Comparison of ENCODE assay signal across 19 cellular contexts in the genomic region with DNA sequence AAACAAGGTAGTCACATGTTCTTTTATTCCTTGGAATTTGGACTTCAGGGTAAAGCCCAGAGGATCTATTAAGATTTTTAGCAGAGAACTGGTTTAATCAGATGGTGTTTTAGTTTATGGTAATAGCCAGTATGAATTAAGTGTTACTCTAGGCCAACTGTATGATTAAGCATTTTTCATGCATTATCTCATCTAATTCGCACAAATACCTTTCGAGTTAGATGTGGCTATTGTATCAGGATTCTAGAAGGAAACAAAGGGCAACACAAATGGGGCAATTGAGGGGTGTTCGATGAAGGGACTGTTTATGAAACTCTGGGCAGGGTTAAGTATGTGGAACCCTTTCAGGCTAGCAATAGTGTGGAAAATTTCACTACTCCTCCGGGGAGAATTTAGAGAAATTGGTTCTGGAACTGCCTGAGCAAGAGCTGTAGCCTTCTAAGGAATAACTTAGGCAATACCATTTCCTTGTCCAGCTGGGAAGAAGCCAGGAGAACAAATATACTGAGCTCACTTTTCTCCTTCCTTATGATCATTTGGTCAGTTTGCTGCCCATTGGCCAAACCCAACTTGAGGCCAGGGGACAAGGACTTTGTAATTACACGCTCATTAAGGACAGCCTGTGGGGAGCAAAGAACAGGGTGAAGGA.
DNase-seq lines count a peak whose midpoint lies in the region; ATAC-seq and TF ChIP-seq lines count a peak whose summit lies in the region.
"Had no signal": no experiment of that assay in that cellular context is flagged by ENCODE, and none has a peak within 500 bp of the region (broad histone marks: within the 10 kb centered on the region; RNA-seq: fewer than 3 reads in every experiment).

No MANE protein-coding gene starts in this region.

- no peaks in the 10 kb centered on the region for H3K79me2 ChIP-seq in osteoblast (ENCODE audit: insufficient read depth, low read length)

- H3K27me3 ChIP-seq in osteoblast (ENCODE audit: insufficient read depth, low read length) (no peaks in the 10 kb centered on the region), BE2C (no peaks in the 10 kb centered on the region)
- H3K27me3 ChIP-seq: brain microvascular endothelial cell, thyroid gland had no signal

- H3K9me3 ChIP-seq in SK-N-MC (ENCODE audit: low read depth, low read length) (no peaks in the 10 kb centered on the region), osteoblast (ENCODE audit: low read depth, low read length) (no peaks in the 10 kb centered on the region), BE2C (no peaks in the 10 kb centered on the region)
- H3K9me3 ChIP-seq: thyroid gland had no signal

- H3K27ac ChIP-seq in SK-N-MC = peak overlapping the region; percentile 43; the same call in 1 of the 2 replicates
- H3K27ac ChIP-seq in osteoblast (ENCODE audit: low read depth, low read length) = peak overlapping the region; percentile 55
- H3K27ac ChIP-seq: brain microvascular endothelial cell, RWPE1, thyroid gland had no signal

- H2AFZ ChIP-seq in osteoblast (ENCODE audit: low read length) = peak overlapping the region; percentile 21

- no peak overlapping the region for H3K4me3 ChIP-seq in SK-N-MC
- H3K4me3 ChIP-seq in fibroblast of pulmonary artery (replicated peaks; ENCODE audit: low read depth, low read length) = no peak overlapping the region
- no peak overlapping the region for H3K4me3 ChIP-seq in osteoblast (ENCODE audit: insufficient read depth, low read length)
- H3K4me3 ChIP-seq in BE2C (ENCODE audit: low read depth, low read length) = no peak overlapping the region
- H3K4me3 ChIP-seq: thyroid gland had no signal

- H3K4me2 ChIP-seq in osteoblast (ENCODE audit: insufficient read depth, low read length) = peak overlapping the region; percentile 38

- H3K4me1 ChIP-seq in osteoblast (ENCODE audit: insufficient read depth, low read length) (peaks cover 15% of the 10 kb centered on the region), BE2C (no peaks in the 10 kb centered on the region)
- H3K4me1 ChIP-seq: thyroid gland had no signal

- DNase-seq in AG20443 (ENCODE audit: low spot score) (peak; percentile 47), SK-N-MC (ENCODE audit: low read depth, low spot score) (no peak), fibroblast of pulmonary artery (ENCODE audit: low read depth) (peak; percentile 80), osteoblast (ENCODE audit: insufficient read length, low spot score, missing footprints) (no peak), BE2C (no peak), left lobe of liver (ENCODE audit: low spot score) (no peak)
- no peak for DNase-seq in activated CD4-positive, alpha-beta T cell treated with anti-CD3 and anti-CD28 coated beads, Interleukin-2, amount 50 U/mL, for 48 hours
- DNase-seq: activated CD4-positive, alpha-beta memory T cell treated with anti-CD3 and anti-CD28 coated beads, Interleukin-2, amount 10 ng/mL, durations not matched to agents 7 days and 5 days; AML-193; brain microvascular endothelial cell; DND-41; endodermal cell; hypothalamus; NCI-H187; nucleus accumbens; thyroid gland had no signal

- H3K36me3 ChIP-seq in SK-N-MC (ENCODE audit: insufficient read depth, low read length) (no peaks in the 10 kb centered on the region), osteoblast (ENCODE audit: insufficient read depth, low read length) (no peaks in the 10 kb centered on the region), BE2C (no peaks in the 10 kb centered on the region)
- H3K36me3 ChIP-seq: brain microvascular endothelial cell, thyroid gland had no signal

- TF ChIP-seq CTCF in fibroblast of pulmonary artery (IDR thresholded peaks at IDR 0.05; ENCODE audit: low read length, missing control alignments) = no peak
- TF ChIP-seq CTCF in osteoblast (IDR thresholded peaks at IDR 0.05; ENCODE audit: extremely low read depth, low read depth, low read length) = no peak
- TF ChIP-seq CTCF in BE2C (IDR thresholded peaks at IDR 0.05; ENCODE audit: low read depth, low read length) = no peak

- no peak overlapping the region for H3K9ac ChIP-seq in SK-N-MC (ENCODE audit: insufficient read length)

- ATAC-seq in left lobe of liver (no peak), GM19023 (IDR thresholded peaks at IDR 0.05; ENCODE audit: unreplicated experiment) (no peak)
- ATAC-seq: activated T-helper 17 cell treated with anti-CD3 and anti-CD28 coated beads, Interleukin-2, amount 50 U/mL, for 72 hours had no signal

- no peaks in the 10 kb centered on the region for H4K20me1 ChIP-seq in osteoblast (ENCODE audit: insufficient read depth, low read length)

Comparison
In these comparisons a context has a peak if more than half of its experiments do, and no peak if none do; other contexts are left out.
1. DNase-seq: peak in AG20443 (single experiment) and fibroblast of pulmonary artery (single experiment); none in SK-N-MC (single experiment), osteoblast (single experiment), BE2C (single experiment), left lobe of liver (single experiment) and activated CD4-positive, alpha-beta T cell treated with anti-CD3 and anti-CD28 coated beads, Interleukin-2, amount 50 U/mL, for 48 hours (0 of 2).